In the genomic region with DNA sequence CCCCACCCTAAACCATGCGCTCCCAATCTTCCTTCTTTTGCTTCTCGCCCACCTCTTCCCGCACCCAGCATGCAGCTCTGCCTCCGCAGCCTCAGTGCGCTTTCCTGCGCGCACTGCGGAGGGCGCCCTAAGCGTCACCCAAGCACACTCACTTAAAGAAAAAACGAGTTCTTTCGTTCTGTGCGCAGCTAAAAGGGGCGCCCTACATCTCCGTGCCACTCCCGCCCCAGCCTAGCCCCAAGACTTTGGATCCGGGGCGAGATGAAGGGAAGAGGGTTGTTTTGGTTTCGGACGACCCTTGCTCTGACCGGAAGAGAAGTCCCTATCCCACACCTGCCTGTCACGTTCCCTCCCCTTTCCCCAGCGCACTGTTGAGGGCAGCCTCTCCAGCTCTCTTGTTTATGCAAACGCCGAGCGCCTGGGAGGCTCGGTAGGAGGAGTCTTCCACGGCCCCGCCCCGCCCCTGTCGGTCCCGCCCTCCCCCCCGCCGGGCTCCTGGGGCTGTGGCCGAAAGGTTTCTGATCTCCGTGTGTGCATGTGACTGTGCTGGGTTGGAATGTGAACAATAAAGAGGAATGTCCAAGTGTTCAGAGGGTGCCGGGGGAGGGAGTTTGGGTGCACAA, we compare ENCODE assay signal across 8 cellular contexts. TPM values are rescaled to one million over a fixed set of nuclear protein-coding genes. Genes with fewer than 3 reads are reported as not detected.
A peak's percentile ranks its signal among the peaks of the same experiment; 100 is the strongest.
DNase-seq lines count a peak whose midpoint lies in the region; ATAC-seq and TF ChIP-seq lines count a peak whose summit lies in the region.

No MANE protein-coding gene starts in this region.

- peak; percentile 95 for ATAC-seq in GM21526 (IDR thresholded peaks at IDR 0.05; ENCODE audit: low FRiP score, unreplicated experiment)

- BruUV-seq in MCF 10A (replicated peaks; lab: Mats Ljungman, UMichigan): no TSS peak

- POLR2A ChIA-PET in MCF 10A (lab: Yijun Ruan, JAX): interaction anchor here (0.5 to 1.3 kb wide), 8 partner anchors 9 to 76 kb away, joined by 3 to 6 read pairs (median 4); partner anchors contain the start of genes MSANTD2, SIAE and SPA17

- peak; percentile 50 for TF ChIP-seq CTCF in MCF 10A (IDR thresholded peaks at IDR 0.05; ENCODE audit: unreplicated experiment)

- DNase-seq in DMS53 treated with DMSO at 0.1 percent for 48 hours (lab: John Stamatoyannopoulos, UW; ENCODE audit: unreplicated experiment): peak; percentile 88
- DNase-seq in T-helper 2 cell treated with Interferon-gamma antibody and Interleukin-4, amounts not matched to agents 5 μg/mL and 100 μg/mL, for 36 hours (ENCODE audit: low spot score): peak; percentile 72
- DNase-seq in MCF 10A (ENCODE audit: unreplicated experiment): peak; percentile 90
- DNase-seq in islet precursor cell: peak; percentile 97
- peak; percentile 47 to 65 (median 57) for DNase-seq in stimulated activated CD4-positive, alpha-beta T cell treated with anti-CD3 and anti-CD28 coated beads, Interleukin-1b, Interleukin-23, amount 100 ng/mL, for 24 hours (ENCODE audit: low read depth in 4 of 4, low spot score in 1 of 4)
- DNase-seq in NOMO-1 treated with dmso at 0.1 percent for 144 hours (lab: John Stamatoyannopoulos, UW; ENCODE audit: unreplicated experiment): no peak

- H3K27ac Mint-ChIP-seq in IgD-negative memory B cell (peak overlapping the region; percentile 5 to 94 (median 87)), MCF 10A (ENCODE audit: low read depth, unreplicated experiment) (peak overlapping the region; percentile 37)
- peak overlapping the region; percentile 93 for H3K27ac Mint-ChIP-seq in T-helper 2 cell treated with Interferon-gamma antibody and Interleukin-4, amounts not matched to agents 5 μg/mL and 100 μg/mL, for 36 hours

- intact Hi-C loops in MCF 10A (cut with micrococcal nuclease): loop anchor here (5.0 to 10.0 kb wide), 2 partner anchors 48 to 74 kb away; partner anchors contain the start of genes SIAE and SPA17

- H3K4me3 Mint-ChIP-seq in IgD-negative memory B cell (peak overlapping the region; percentile 81 to 100 (median 98)), MCF 10A (ENCODE audit: unreplicated experiment) (peak overlapping the region; percentile 83)
- H3K4me3 Mint-ChIP-seq in T-helper 2 cell treated with Interferon-gamma antibody and Interleukin-4, amounts not matched to agents 5 μg/mL and 100 μg/mL, for 36 hours: peak overlapping the region; percentile 96

- H3K9me3 Mint-ChIP-seq in IgD-negative memory B cell: no peaks in the 10 kb centered on the region
- H3K9me3 Mint-ChIP-seq in T-helper 2 cell treated with Interferon-gamma antibody and Interleukin-4, amounts not matched to agents 5 μg/mL and 100 μg/mL, for 36 hours: no peaks in the 10 kb centered on the region
- H3K9me3 Mint-ChIP-seq in MCF 10A (ENCODE audit: unreplicated experiment): no peaks in the 10 kb centered on the region

- CTCF ChIA-PET in MCF 10A (lab: Yijun Ruan, JAX): interaction anchor here (0.7 to 6.6 kb wide), 15 partner anchors 10 to 1007 kb away, joined by 3 to 72 read pairs (median 5); partner anchors contain the start of genes ESAM, SIAE and SPA17

- H3K36me3 Mint-ChIP-seq in IgD-negative memory B cell (peaks cover 2% of the 10 kb centered on the region), MCF 10A (ENCODE audit: insufficient read depth, unreplicated experiment) (no peaks in the 10 kb centered on the region)
- no peaks in the 10 kb centered on the region for H3K36me3 Mint-ChIP-seq in T-helper 2 cell treated with Interferon-gamma antibody and Interleukin-4, amounts not matched to agents 5 μg/mL and 100 μg/mL, for 36 hours (ENCODE audit: low read depth)

- H3K27me3 Mint-ChIP-seq in IgD-negative memory B cell (peaks cover 16% of the 10 kb centered on the region), MCF 10A (ENCODE audit: insufficient read depth, unreplicated experiment) (no peaks in the 10 kb centered on the region)
- peaks cover 7% of the 10 kb centered on the region for H3K27me3 Mint-ChIP-seq in T-helper 2 cell treated with Interferon-gamma antibody and Interleukin-4, amounts not matched to agents 5 μg/mL and 100 μg/mL, for 36 hours (ENCODE audit: low read depth)

- H3K4me1 Mint-ChIP-seq in IgD-negative memory B cell (peaks cover 12 to 19% (median 15%) of the 10 kb centered on the region in 3 donors), MCF 10A (ENCODE audit: insufficient read depth, unreplicated experiment) (peaks cover 6% of the 10 kb centered on the region)
- H3K4me1 Mint-ChIP-seq in T-helper 2 cell treated with Interferon-gamma antibody and Interleukin-4, amounts not matched to agents 5 μg/mL and 100 μg/mL, for 36 hours (ENCODE audit: low read depth): peaks cover 5% of the 10 kb centered on the region

RNA-seq across cellular contexts. Expression of gene VSIG2, which starts 5.3 kb away (rescaled TPM):
- polyA plus RNA-seq in IgD-negative memory B cell: not detected
- total RNA-seq in MCF 10A (2022): not detected in 2 replicates

RNA-seq across cellular contexts. Expression of gene NRGN, which starts 7.0 kb away (rescaled TPM):
- 4.6 TPM for polyA plus RNA-seq in IgD-negative memory B cell
- total RNA-seq in MCF 10A (2022): 1.4 TPM in 1 of 2 replicates, not detected in the other

RNA-seq across cellular contexts. Expression of gene ESAM, which starts 15.4 kb away (rescaled TPM):
- 2.5 TPM for polyA plus RNA-seq in IgD-negative memory B cell
- total RNA-seq in MCF 10A (2022): 0.19 and 0.93 TPM in 2 replicates

RNA-seq across cellular contexts. Expression of gene MSANTD2, which starts 53.5 kb away (rescaled TPM):
- polyA plus RNA-seq in IgD-negative memory B cell: 7.1 TPM
- total RNA-seq in MCF 10A (2022): 14.2 and 15.3 TPM in 2 replicates

Comparison
In these comparisons a context has a peak if more than half of its experiments do, and no peak if none do; other contexts are left out.
1. H3K27ac Mint-ChIP-seq: peak in every context shown above with its lines; median percentile 93 in T-helper 2 cell treated with Interferon-gamma antibody and Interleukin-4, amounts not matched to agents 5 μg/mL and 100 μg/mL, for 36 hours; 87 in IgD-negative memory B cell; 37 in MCF 10A.